ENCODE assay signal across 9 cellular contexts in genomic region chr3:107740992-107741896, GRCh38.
DNase-seq lines count a peak whose midpoint lies in the region; ATAC-seq, FAIRE-seq and TF ChIP-seq lines count a peak whose summit lies in the region.
"Had no signal": no experiment of that assay in that cellular context is flagged by ENCODE, and none has a peak within 500 bp of the region (broad histone marks: within the 10 kb centered on the region; RNA-seq: fewer than 3 reads in every experiment).

No MANE protein-coding gene starts in this region.

- H3K9me3 ChIP-seq in astrocyte (ENCODE audit: insufficient read depth, low read depth, low read length) (no peaks in the 10 kb centered on the region), HepG2 (ENCODE audit: low read length) (no peaks in the 10 kb centered on the region)

- H3K79me2 ChIP-seq in astrocyte (ENCODE audit: insufficient read depth, low read length) (no peaks in the 10 kb centered on the region), HepG2 (ENCODE audit: insufficient read depth, low read length) (no peaks in the 10 kb centered on the region)

- POLR2A ChIA-PET in BJ (lab: Charles Lee), result interaction anchor here (0.7 kb wide), 1 partner anchor 71 kb away, joined by 3 read pairs; no protein-coding TSS in a partner anchor
- POLR2A ChIA-PET in HepG2 (lab: Yijun Ruan, JAX), result no interaction called here

- H2AFZ ChIP-seq in astrocyte (ENCODE audit: low read depth, low read length), result no peak overlapping the region
- H2AFZ ChIP-seq in HepG2 (ENCODE audit: low read length), result no peak overlapping the region

- H4K20me1 ChIP-seq in astrocyte (ENCODE audit: insufficient read depth, low read length) (peaks cover 10% of the 10 kb centered on the region), HepG2 (ENCODE audit: insufficient read depth, low read length) (no peaks in the 10 kb centered on the region)

- no peaks in the 10 kb centered on the region for H3K4me1 Mint-ChIP-seq in astrocyte (ENCODE audit: low read depth, unreplicated experiment)

- H3K4me1 ChIP-seq in astrocyte (ENCODE audit: insufficient read depth, low read length) (no peaks in the 10 kb centered on the region), HepG2 (ENCODE audit: insufficient read depth, low read length) (peaks cover 11% of the 10 kb centered on the region; the same call in 1 of the 2 replicates)

- no peak for ATAC-seq in HepG2
- no peak for ATAC-seq in esophagus mucosa

- H3K4me3 ChIP-seq in BJ (ENCODE audit: low read depth, low read length) (no peak overlapping the region), astrocyte (ENCODE audit: insufficient read depth, low read depth, low read length) (no peak overlapping the region), HepG2 (replicated peaks in 1 of 3; ENCODE audit: insufficient read depth in 1 of 3, low read depth in 2 of 3, low read length in 3 of 3) (no peak overlapping the region)

- H3K27ac Mint-ChIP-seq in astrocyte (ENCODE audit: unreplicated experiment), result no peak overlapping the region

- intact Hi-C loops in HepG2 (cut with micrococcal nuclease; ENCODE audit: unreplicated experiment), result loop anchor here (1.0 kb wide), 2 partner anchors 65 to 81 kb away; no protein-coding TSS in a partner anchor

- H3K27me3 ChIP-seq in BJ (ENCODE audit: control insufficient read depth, insufficient read depth, low read length) (no peaks in the 10 kb centered on the region), astrocyte (ENCODE audit: insufficient read depth, low read length) (no peaks in the 10 kb centered on the region), HepG2 (ENCODE audit: control insufficient read depth in 1 of 2, insufficient read depth in 2 of 2, low read length in 2 of 2) (no peaks in the 10 kb centered on the region; a peak in 1 of 5 replicates)

- H3K36me3 Mint-ChIP-seq in astrocyte (ENCODE audit: low read depth, unreplicated experiment), result no peaks in the 10 kb centered on the region

- no peaks in the 10 kb centered on the region for H3K27me3 Mint-ChIP-seq in astrocyte (ENCODE audit: low read depth, unreplicated experiment)

- TF ChIP-seq RAD21 in HepG2 (CRISPR knock-in tag; IDR thresholded peaks at IDR 0.05), result 0 out of 2 replicates have a peak, but pooled peaks have one; percentile 34

- TF ChIP-seq POLR2A in HepG2 (IDR thresholded peaks at IDR 0.05; ENCODE audit: insufficient read depth in 1 of 2, low read depth in 2 of 2, low read length in 2 of 2), result no peak

- no peaks in the 10 kb centered on the region for H3K9me3 Mint-ChIP-seq in astrocyte (ENCODE audit: unreplicated experiment)

- BruUV-seq in HepG2 (replicated peaks; lab: Mats Ljungman, UMichigan), result no TSS peak

- in situ Hi-C loops in HepG2 (cut with HindIII; ENCODE audit: extremely low pct_ligation_motif_present, low pct_unique_long_range_greater_than_20kb), result loop anchor here (5.0 to 10.0 kb wide), 2 partner anchors 64 to 166 kb away; no protein-coding TSS in a partner anchor

- H3K4me3 Mint-ChIP-seq in astrocyte (ENCODE audit: unreplicated experiment), result no peak overlapping the region

- CTCF ChIA-PET in BJ (lab: Yijun Ruan, JAX), result interaction anchor here (0.6 to 6.4 kb wide), 17 partner anchors 9 to 505 kb away, joined by 3 to 24 read pairs (median 4); no protein-coding TSS in a partner anchor
- CTCF ChIA-PET in HepG2 (lab: Yijun Ruan, JAX; ENCODE audit: low intra/inter-chr PET ratio, low total read pairs), result interaction anchor here (1.0 to 2.6 kb wide), 5 partner anchors 64 to 506 kb away, joined by 4 to 34 read pairs (median 5); no protein-coding TSS in a partner anchor

- H3K27ac ChIP-seq in astrocyte (ENCODE audit: low read depth, low read length) (no peak overlapping the region), HepG2 (ENCODE audit: extremely low read length, insufficient read depth, low read length) (no peak overlapping the region)
- H3K27ac ChIP-seq: epithelial cell of prostate had no signal

- no peak overlapping the region for H3K4me2 ChIP-seq in astrocyte (ENCODE audit: low read length)
- H3K4me2 ChIP-seq in HepG2 (ENCODE audit: low read depth, low read length), result no peak overlapping the region

- no peaks in the 10 kb centered on the region for H3K36me3 ChIP-seq in BJ (ENCODE audit: control insufficient read depth, insufficient read depth, low read length)
- H3K36me3 ChIP-seq in astrocyte (ENCODE audit: insufficient read depth, low read length), result no peaks in the 10 kb centered on the region
- peaks cover 3 to 7% of the 10 kb centered on the region in 2 experiments; a peak in 4 of 5 replicates for H3K36me3 ChIP-seq in HepG2 (replicated peaks in 1 of 2; ENCODE audit: control insufficient read depth in 1 of 2, insufficient read depth in 2 of 2, low read length in 2 of 2)

- DNase-seq in BJ (ENCODE audit: low read depth) (no peak), HT1080 (ENCODE audit: low read depth) (peak; percentile 40), astrocyte (ENCODE audit: low read depth) (no peak), HepG2 (ENCODE audit: low spot score) (peak; percentile 8), NCI-H345 (lab: John Stamatoyannopoulos, UW) (no peak), SKM-1 (lab: John Stamatoyannopoulos, UW; ENCODE audit: unreplicated experiment) (no peak), NCI-H2029 (lab: John Stamatoyannopoulos, UW) (no peak)

- TF ChIP-seq EP300 in HepG2 (IDR thresholded peaks at IDR 0.05; ENCODE audit: low read depth in 2 of 2, low read length in 2 of 2) (no peak), HepG2 (CRISPR knock-in tag; IDR thresholded peaks at IDR 0.05; ENCODE audit: borderline replicate concordance) (no peak)

- no peak for FAIRE-seq in astrocyte (lab: Jason Lieb, UNC)
- no peak for FAIRE-seq in HepG2 (lab: Jason Lieb, UNC)

- H3K9ac ChIP-seq in astrocyte (ENCODE audit: low read length) (no peak overlapping the region), HepG2 (ENCODE audit: insufficient read depth, low read depth, low read length) (no peak overlapping the region)

- TF ChIP-seq CTCF in BJ (IDR thresholded peaks at IDR 0.05; ENCODE audit: insufficient read depth, low read depth, low read length), result peak; percentile 46
- peak; percentile 48 for TF ChIP-seq CTCF in astrocyte (IDR thresholded peaks at IDR 0.05; ENCODE audit: insufficient read depth, low read depth, low read length)
- peak; percentile 36; the same call in 1 of the 2 replicates for TF ChIP-seq CTCF in HepG2 (CRISPR knock-in tag; IDR thresholded peaks at IDR 0.05)

- 62% methylated on average over 6 of the region's 6 CpGs for WGBS in HepG2 (ENCODE audit: low lambda C conversion rate)

TF ChIP-seq in HepG2, 621 proteins besides CTCF, POLR2A, EP300 and RAD21:
- TF ChIP-seq STAG1 (CRISPR knock-in tag; IDR thresholded peaks at IDR 0.05) (peak; percentile 60), ETV6 (CRISPR knock-in tag; conservative IDR thresholded peaks at IDR 0.05) (no peak)

Comparison
In these comparisons a context has a peak if more than half of its experiments do, and no peak if none do; other contexts are left out.
1. DNase-seq: peak in HT1080 (single experiment) and HepG2 (single experiment); none in BJ (single experiment), astrocyte (single experiment), NCI-H345 (single experiment), SKM-1 (single experiment) and NCI-H2029 (single experiment).
2. Peak in every context shown above with its lines, with median percentiles within 50 percentile points of each other: CTCF ChIP-seq.